7 cellular contexts compared by ENCODE assay signal in genomic region chr1:218081358-218081757, GRCh38.
"Had no signal": no experiment of that assay in that cellular context is flagged by ENCODE, and none has a peak within 500 bp of the region (broad histone marks: within the 10 kb centered on the region; RNA-seq: fewer than 3 reads in every experiment).

No MANE protein-coding gene starts in this region.

- ATAC-seq: HepG2, K562 had no signal

- H3K27ac Mint-ChIP-seq: IgD-negative memory B cell had no signal

- H3K4me3 ChIP-seq: K562 had no signal

- H3K4me3 Mint-ChIP-seq: IgD-negative memory B cell had no signal

- H3K27ac ChIP-seq: HL-60 had no signal

- H3K36me3 Mint-ChIP-seq: IgD-negative memory B cell had no signal

- DNase-seq: IMR-90, KBM-7, KG1 had no signal
